ENCODE assay signal across 20 cellular contexts in the genomic region with DNA sequence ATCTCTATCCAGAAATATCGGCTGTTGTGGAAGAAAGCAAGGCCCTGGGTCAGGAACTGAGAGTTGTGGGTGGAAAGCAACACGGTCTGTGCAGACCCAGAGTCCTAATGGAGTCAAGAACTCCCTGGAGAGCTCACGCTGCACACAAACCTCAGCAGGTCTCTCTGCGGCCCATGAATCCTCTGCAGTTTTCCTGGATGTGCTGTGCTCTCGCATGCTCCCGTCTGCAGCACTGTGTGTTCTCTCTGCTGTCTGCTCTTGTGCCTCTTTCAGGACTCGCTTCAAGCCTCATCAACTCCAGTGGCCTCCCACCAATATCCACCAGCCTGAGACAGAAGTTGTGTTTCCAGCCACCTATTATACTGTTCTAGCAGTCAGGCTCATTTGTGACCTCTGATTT. TPM values are rescaled to one million over a fixed set of nuclear protein-coding genes. Genes with fewer than 3 reads are reported as not detected.
DNase-seq lines count a peak whose midpoint lies in the region; ATAC-seq and TF ChIP-seq lines count a peak whose summit lies in the region.
"Had no signal": no experiment of that assay in that cellular context is flagged by ENCODE, and none has a peak within 500 bp of the region (broad histone marks: within the 10 kb centered on the region; RNA-seq: fewer than 3 reads in every experiment).

No MANE protein-coding gene starts in this region.

- peak overlapping the region; percentile 25 to 68 (median 49) for H3K4me2 ChIP-seq in BLaER1 treated with 17β-estradiol and CSF1 and Interleukin-3, amounts not matched to agents 10 nM and 100 nM

- CTCF ChIA-PET in activated CD8-positive, alpha-beta memory T cell treated with anti-CD3 and anti-CD28 coated beads, Interleukin-2, amount 10 ng/mL, durations not matched to agents 7 days and 5 days (lab: Charles Lee): no interaction called here

- TF ChIP-seq CTCF in NB4 (IDR thresholded peaks at IDR 0.05; ENCODE audit: low read depth, low read length): peak; percentile 3
- TF ChIP-seq CTCF in endodermal cell (conservative IDR thresholded peaks at IDR 0.05): no peak
- no peak for TF ChIP-seq CTCF in progenitor cell of endocrine pancreas (IDR thresholded peaks at IDR 0.05; ENCODE audit: unreplicated experiment)

- no peak for ATAC-seq in activated CD8-positive, alpha-beta memory T cell treated with anti-CD3 and anti-CD28 coated beads, Interleukin-2, amount 10 ng/mL, durations not matched to agents 7 days and 5 days
- ATAC-seq: sciatic nerve; stimulated activated naive CD8-positive, alpha-beta T cell treated with anti-CD3 and anti-CD28 coated beads, Interleukin-15, amount 100 ng/mL, for 72 hours; upper lobe of right lung had no signal

- no peaks in the 10 kb centered on the region for H3K27me3 ChIP-seq in BLaER1 treated with 17β-estradiol and CSF1 and Interleukin-3, amounts not matched to agents 10 nM and 100 nM
- H3K27me3 ChIP-seq in endodermal cell (ENCODE audit: control insufficient read depth, insufficient read depth, low read length, poor library complexity, severe bottlenecking): no peaks in the 10 kb centered on the region
- H3K27me3 ChIP-seq: upper lobe of right lung had no signal

- DNase-seq in NB4 (ENCODE audit: low read depth) (no peak), endodermal cell (peak; percentile 49), progenitor cell of endocrine pancreas (ENCODE audit: low spot score, unreplicated experiment) (no peak), MV-4-11 (lab: John Stamatoyannopoulos, UW) (no peak)
- no peak for DNase-seq in activated CD4-positive, alpha-beta T cell treated with anti-CD3 and anti-CD28 coated beads, Interleukin-2, amount 50 U/mL, for 48 hours
- no peak for DNase-seq in activated CD8-positive, alpha-beta memory T cell treated with anti-CD3 and anti-CD28 coated beads, Interleukin-2, amount 10 ng/mL, durations not matched to agents 7 days and 5 days
- DNase-seq: activated CD4-positive, alpha-beta T cell treated with anti-CD3 and anti-CD28 coated beads, Interleukin-2, amount 10 ng/mL, durations not matched to agents 7 days and 5 days; aorta; GDM1; immature natural killer cell; NCI-H1436 treated with DMSO at 0.1 percent for 48 hours; NCI-H446 treated with DMSO at 0.1 percent for 48 hours; RPMI8226; stimulated activated naive CD8-positive, alpha-beta T cell treated with anti-CD3 and anti-CD28 coated beads, Interleukin-15, amount 100 ng/mL, for 72 hours; SW 1271; upper lobe of right lung had no signal

- H3K4me1 Mint-ChIP-seq in endodermal cell (peaks cover 22% of the 10 kb centered on the region), progenitor cell of endocrine pancreas (ENCODE audit: low read depth) (peaks cover 13% of the 10 kb centered on the region)
- peaks cover 28% of the 10 kb centered on the region for H3K4me1 Mint-ChIP-seq in activated CD8-positive, alpha-beta memory T cell treated with anti-CD3 and anti-CD28 coated beads, Interleukin-2, amount 10 ng/mL, durations not matched to agents 7 days and 5 days

- H3K4me3 ChIP-seq in BLaER1 treated with 17β-estradiol and CSF1 and Interleukin-3, amounts not matched to agents 10 nM and 100 nM: no peak overlapping the region
- H3K4me3 ChIP-seq in NB4 (ENCODE audit: low read depth, low read length) (no peak overlapping the region), endodermal cell (ENCODE audit: low read length) (no peak overlapping the region)
- H3K4me3 ChIP-seq: upper lobe of right lung had no signal

- H3K4me3 Mint-ChIP-seq in endodermal cell (no peak overlapping the region), progenitor cell of endocrine pancreas (ENCODE audit: low read depth) (no peak overlapping the region)
- no peak overlapping the region for H3K4me3 Mint-ChIP-seq in activated CD8-positive, alpha-beta memory T cell treated with anti-CD3 and anti-CD28 coated beads, Interleukin-2, amount 10 ng/mL, durations not matched to agents 7 days and 5 days
- H3K4me3 Mint-ChIP-seq: activated CD4-positive, alpha-beta T cell treated with anti-CD3 and anti-CD28 coated beads, Interleukin-2, amount 10 ng/mL, durations not matched to agents 7 days and 5 days; immature natural killer cell; memory B cell; stimulated activated naive CD8-positive, alpha-beta T cell treated with anti-CD3 and anti-CD28 coated beads, Interleukin-15, amount 100 ng/mL, for 72 hours had no signal

- peaks cover 0 to 28% (median 17%) of the 10 kb centered on the region in 11 experiments; a peak in 12 of 22 replicates for H3K36me3 ChIP-seq in BLaER1 treated with 17β-estradiol and CSF1 and Interleukin-3, amounts not matched to agents 10 nM and 100 nM
- no peaks in the 10 kb centered on the region for H3K36me3 ChIP-seq in endodermal cell (ENCODE audit: control insufficient read depth, insufficient read depth, low read length)
- H3K36me3 ChIP-seq: upper lobe of right lung had no signal

- no peaks in the 10 kb centered on the region for H3K27me3 Mint-ChIP-seq in endodermal cell (ENCODE audit: insufficient read depth)
- no peaks in the 10 kb centered on the region for H3K27me3 Mint-ChIP-seq in progenitor cell of endocrine pancreas
- H3K27me3 Mint-ChIP-seq in activated CD8-positive, alpha-beta memory T cell treated with anti-CD3 and anti-CD28 coated beads, Interleukin-2, amount 10 ng/mL, durations not matched to agents 7 days and 5 days: no peaks in the 10 kb centered on the region
- H3K27me3 Mint-ChIP-seq: activated CD4-positive, alpha-beta T cell treated with anti-CD3 and anti-CD28 coated beads, Interleukin-2, amount 10 ng/mL, durations not matched to agents 7 days and 5 days; memory B cell; stimulated activated naive CD8-positive, alpha-beta T cell treated with anti-CD3 and anti-CD28 coated beads, Interleukin-15, amount 100 ng/mL, for 72 hours had no signal

- H4K20me1 ChIP-seq in BLaER1 treated with 17β-estradiol and CSF1 and Interleukin-3, amounts not matched to agents 10 nM and 100 nM: peaks cover 34 to 83% (median 62%) of the 10 kb centered on the region in 11 experiments; a peak in 20 of 22 replicates

- H3K9me3 Mint-ChIP-seq in endodermal cell: peaks cover 10% of the 10 kb centered on the region
- peaks cover 18% of the 10 kb centered on the region for H3K9me3 Mint-ChIP-seq in progenitor cell of endocrine pancreas (ENCODE audit: low read depth)
- peaks cover 2% of the 10 kb centered on the region for H3K9me3 Mint-ChIP-seq in activated CD8-positive, alpha-beta memory T cell treated with anti-CD3 and anti-CD28 coated beads, Interleukin-2, amount 10 ng/mL, durations not matched to agents 7 days and 5 days (ENCODE audit: low read depth)
- H3K9me3 Mint-ChIP-seq: immature natural killer cell had no signal

- H3K4me1 ChIP-seq in BLaER1 treated with 17β-estradiol and CSF1 and Interleukin-3, amounts not matched to agents 10 nM and 100 nM: peaks cover 30 to 42% (median 38%) of the 10 kb centered on the region in 10 experiments
- no peaks in the 10 kb centered on the region for H3K4me1 ChIP-seq in endodermal cell (ENCODE audit: control insufficient read depth, insufficient read depth, low read length)
- H3K4me1 ChIP-seq: upper lobe of right lung had no signal

- no peak for TF ChIP-seq POLR2A in NB4 (IDR thresholded peaks at IDR 0.05; ENCODE audit: extremely low read depth, insufficient read length)

- peak overlapping the region in 1 of 11 experiments; percentile 16; a peak in 1 of 22 replicates for H3K27ac ChIP-seq in BLaER1 treated with 17β-estradiol and CSF1 and Interleukin-3, amounts not matched to agents 10 nM and 100 nM
- peak overlapping the region; percentile 44 for H3K27ac ChIP-seq in endodermal cell (ENCODE audit: low read depth, low read length)
- H3K27ac ChIP-seq: upper lobe of right lung had no signal

- H3K27ac Mint-ChIP-seq in endodermal cell: peak overlapping the region; percentile 52
- H3K27ac Mint-ChIP-seq in progenitor cell of endocrine pancreas: peak overlapping the region; percentile 46
- no peak overlapping the region for H3K27ac Mint-ChIP-seq in activated CD8-positive, alpha-beta memory T cell treated with anti-CD3 and anti-CD28 coated beads, Interleukin-2, amount 10 ng/mL, durations not matched to agents 7 days and 5 days
- H3K27ac Mint-ChIP-seq: activated CD4-positive, alpha-beta T cell treated with anti-CD3 and anti-CD28 coated beads, Interleukin-2, amount 10 ng/mL, durations not matched to agents 7 days and 5 days; memory B cell; stimulated activated naive CD8-positive, alpha-beta T cell treated with anti-CD3 and anti-CD28 coated beads, Interleukin-15, amount 100 ng/mL, for 72 hours had no signal

- peaks cover 5% of the 10 kb centered on the region for H3K36me3 Mint-ChIP-seq in endodermal cell (ENCODE audit: low read depth)
- H3K36me3 Mint-ChIP-seq in progenitor cell of endocrine pancreas (ENCODE audit: insufficient read depth): peaks cover 15% of the 10 kb centered on the region
- peaks cover 20% of the 10 kb centered on the region for H3K36me3 Mint-ChIP-seq in activated CD8-positive, alpha-beta memory T cell treated with anti-CD3 and anti-CD28 coated beads, Interleukin-2, amount 10 ng/mL, durations not matched to agents 7 days and 5 days

- peaks cover 25 to 36% (median 34%) of the 10 kb centered on the region in 11 experiments; a peak in 21 of 22 replicates for H3K9me3 ChIP-seq in BLaER1 treated with 17β-estradiol and CSF1 and Interleukin-3, amounts not matched to agents 10 nM and 100 nM (replicated peaks in 1 of 11)
- no peaks in the 10 kb centered on the region for H3K9me3 ChIP-seq in endodermal cell (ENCODE audit: control insufficient read depth, low read length)
- H3K9me3 ChIP-seq: upper lobe of right lung had no signal

- H3K9ac ChIP-seq in BLaER1 treated with 17β-estradiol and CSF1 and Interleukin-3, amounts not matched to agents 10 nM and 100 nM: peak overlapping the region in 5 of 11 experiments; percentile 1 to 44 (median 10); a peak in 3 of 22 replicates
- H3K9ac ChIP-seq in endodermal cell (ENCODE audit: extremely low read depth, low read length, poor library complexity, severe bottlenecking): no peak overlapping the region

- 92 to 97% methylated on average over 4 to 7 of the region's 7 CpGs for WGBS in endodermal cell (ENCODE audit: insufficient coverage in 1 of 2, insufficient read length in 1 of 2), 2 experiments

RNA-seq across cellular contexts. Expression of gene RNU4ATAC, which starts 24.3 kb away (rescaled TPM):
- total RNA-seq in endodermal cell: not detected
- polyA plus RNA-seq in endodermal cell (2013, experiment 1 of 2): 2,034 TPM
- 2,520 TPM for polyA plus RNA-seq in endodermal cell (2013, experiment 2 of 2)
- total RNA-seq in progenitor cell of endocrine pancreas: not detected in 2 replicates
- total RNA-seq in activated CD8-positive, alpha-beta memory T cell treated with anti-CD3 and anti-CD28 coated beads, Interleukin-2, amount 10 ng/mL, durations not matched to agents 7 days and 5 days: not detected
- total RNA-seq: activated CD4-positive, alpha-beta T cell treated with anti-CD3 and anti-CD28 coated beads, Interleukin-2, amount 10 ng/mL, durations not matched to agents 7 days and 5 days; aorta; sciatic nerve; upper lobe of right lung had no signal
- polyA plus RNA-seq: aorta, fibroblast of lung, immature natural killer cell had no signal
